14 cellular contexts compared by ENCODE assay signal in the genomic region with DNA sequence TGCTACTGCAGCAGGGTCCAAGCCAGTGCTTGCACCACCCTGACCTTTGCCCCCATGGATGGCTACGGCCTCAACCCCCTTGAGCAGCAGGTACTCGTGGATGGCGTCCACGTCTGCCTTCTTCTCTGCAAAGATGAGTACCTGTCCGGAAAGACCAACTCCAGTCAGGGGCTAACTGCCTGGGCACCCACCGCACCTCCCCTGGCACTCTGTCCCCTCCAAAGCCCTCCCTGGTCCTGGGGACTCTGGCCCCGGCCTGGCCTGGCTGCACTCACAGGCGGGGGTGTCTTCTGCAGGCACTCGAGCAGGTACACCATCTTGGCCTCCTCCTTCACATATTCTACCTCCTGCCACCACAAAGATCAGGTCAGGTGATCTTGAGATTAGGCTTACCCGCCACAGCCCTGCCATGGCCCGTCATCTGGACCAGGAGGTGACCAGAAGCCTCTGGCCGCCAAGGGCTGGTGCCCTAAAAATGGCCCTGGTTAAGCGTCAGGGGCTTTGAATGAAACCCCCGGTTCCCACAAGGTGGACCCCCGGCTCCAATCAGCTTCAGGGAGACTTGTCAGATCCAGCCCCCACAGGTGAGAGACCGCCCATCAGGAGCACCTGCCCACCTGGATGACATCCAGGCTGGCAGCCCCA. TPM values are rescaled to one million over a fixed set of nuclear protein-coding genes. Genes with fewer than 3 reads are reported as not detected.
DNase-seq lines count a peak whose midpoint lies in the region; ATAC-seq, FAIRE-seq and TF ChIP-seq lines count a peak whose summit lies in the region.
"Had no signal": no experiment of that assay in that cellular context is flagged by ENCODE, and none has a peak within 500 bp of the region (broad histone marks: within the 10 kb centered on the region; RNA-seq: fewer than 3 reads in every experiment).

No MANE protein-coding gene starts in this region.

- H2BK20ac ChIP-seq in H1 (ENCODE audit: low read length): no peak overlapping the region

- H3K79me2 ChIP-seq in H1 (ENCODE audit: control insufficient read depth in 1 of 2, insufficient read depth in 2 of 2, low read length in 2 of 2): peaks cover 0 to 9% of the 10 kb centered on the region in 2 experiments; a peak in 1 of 4 replicates
- H3K79me2 ChIP-seq in osteoblast (ENCODE audit: insufficient read depth, low read length): peaks cover 24% of the 10 kb centered on the region

- H3K9me3 ChIP-seq in right cardiac atrium (ENCODE audit: control insufficient read depth, low read length) (no peaks in the 10 kb centered on the region), right atrium auricular region (no peaks in the 10 kb centered on the region), H1 (ENCODE audit: insufficient read depth in 2 of 2, low read depth in 1 of 2, low read length in 1 of 2) (no peaks in the 10 kb centered on the region), osteoblast (ENCODE audit: low read depth, low read length) (no peaks in the 10 kb centered on the region)
- H3K9me3 ChIP-seq in CD4-positive, alpha-beta T cell (ENCODE audit: control insufficient read depth, low read length): no peaks in the 10 kb centered on the region

- peak in 2 of 3 donors; percentile 38 to 43 for DNase-seq in right cardiac atrium
- DNase-seq in right atrium auricular region (ENCODE audit: low spot score): no peak
- DNase-seq in CD4-positive, alpha-beta T cell: no peak
- no peak for DNase-seq in H1 (ENCODE audit: low read depth in 1 of 2, low spot score in 2 of 2)
- peak; percentile 58 for DNase-seq in osteoblast (ENCODE audit: insufficient read length, low spot score, missing footprints)
- DNase-seq in foreskin melanocyte: no peak
- no peak for DNase-seq in T-helper 1 cell
- DNase-seq: DMS53, GF-D8 had no signal

- H2BK12ac ChIP-seq in H1 (ENCODE audit: low read depth, low read length): no peak overlapping the region

- H2BK15ac ChIP-seq in H1 (ENCODE audit: low read length): no peak overlapping the region

- no peak overlapping the region for H4K91ac ChIP-seq in H1 (replicated peaks; ENCODE audit: insufficient read length, low read length)

- no peak for TF ChIP-seq POLR2A in H1 (IDR thresholded peaks at IDR 0.05; ENCODE audit: control extremely low read depth in 1 of 2, low read depth in 2 of 2, low read length in 2 of 2)

- TF ChIP-seq EP300 in H1 (IDR thresholded peaks at IDR 0.05; ENCODE audit: borderline replicate concordance in 1 of 2, low read depth in 2 of 2, low read length in 2 of 2): no peak

- POLR2A ChIA-PET in CD4-positive, alpha-beta T cell (lab: Charles Lee): no interaction called here
- POLR2A ChIA-PET in H1 (lab: Charles Lee; ENCODE audit: partially characterized antibody): interaction anchor here (4.7 to 65.5 kb wide), 2 partner anchors 9 to 44 kb away, joined by 46 to 3349 read pairs; a partner anchor contains a TSS

- H2AFZ ChIP-seq in H1 (ENCODE audit: low read length) (no peak overlapping the region), osteoblast (ENCODE audit: low read length) (no peak overlapping the region)

- H4K5ac ChIP-seq in H1 (ENCODE audit: insufficient read length, low read depth, low read length): no peak overlapping the region

- peak overlapping the region; percentile 38 for H3K4me3 Mint-ChIP-seq in CD4-positive, alpha-beta T cell

- H3K14ac ChIP-seq in H1 (ENCODE audit: insufficient read length): no peak overlapping the region

- peaks cover 8% of the 10 kb centered on the region for H3K23me2 ChIP-seq in H1 (ENCODE audit: low read depth, low read length)

- H3K36me3 Mint-ChIP-seq in CD4-positive, alpha-beta T cell (ENCODE audit: low read depth): peaks cover 62% of the 10 kb centered on the region

- no peaks in the 10 kb centered on the region for H3K27me3 ChIP-seq in right cardiac atrium (ENCODE audit: control insufficient read depth, insufficient read depth)
- H3K27me3 ChIP-seq in right atrium auricular region: no peaks in the 10 kb centered on the region
- no peaks in the 10 kb centered on the region for H3K27me3 ChIP-seq in CD4-positive, alpha-beta T cell (ENCODE audit: control insufficient read depth, insufficient read depth, low read length)
- no peaks in the 10 kb centered on the region for H3K27me3 ChIP-seq in H1 (replicated peaks in 1 of 4; ENCODE audit: control insufficient read depth in 3 of 4, extremely low read depth in 1 of 4, insufficient read depth in 3 of 4, low read length in 3 of 4)
- no peaks in the 10 kb centered on the region for H3K27me3 ChIP-seq in osteoblast (ENCODE audit: insufficient read depth, low read length)

- WGBS in right cardiac atrium: 89% methylated on average over 16 of the region's 16 CpGs
- WGBS in H1 (ENCODE audit: extremely low coverage in 1 of 2, insufficient coverage in 1 of 2, insufficient read length in 1 of 2, insufficient replicate concordance in 2 of 2, low coverage in 1 of 2, low lambda C conversion rate in 2 of 2, missing lambda C conversion rate in 1 of 2), 2 experiments: 77% methylated on average over 16 of the region's 16 CpGs; no CpG with 5 or more reads in 1 of the 2 experiments

- H3K27ac Mint-ChIP-seq in CD4-positive, alpha-beta T cell: no peak overlapping the region
- H3K27ac Mint-ChIP-seq: B cell had no signal

- H3K9ac ChIP-seq in H1 (replicated peaks in 1 of 4; ENCODE audit: extremely low read depth in 1 of 4, low read depth in 3 of 4, low read length in 3 of 4): no peak overlapping the region

- peak overlapping the region; percentile 24; the same call in 1 of the 2 replicates for H2BK5ac ChIP-seq in H1 (ENCODE audit: low read depth, low read length)

- H3K18ac ChIP-seq in H1 (ENCODE audit: extremely low read depth, low read length): no peak overlapping the region

- CTCF ChIA-PET in CD4-positive, alpha-beta T cell (lab: Charles Lee): no interaction called here
- CTCF ChIA-PET in H1 (lab: Charles Lee; ENCODE audit: partially characterized antibody): interaction anchor here (1.0 to 20.8 kb wide), 2 partner anchors 11 to 23 kb away, joined by 3 to 306 read pairs; no protein-coding TSS in a partner anchor

- peaks cover 0 to 19% of the 10 kb centered on the region in 2 experiments for H4K20me1 ChIP-seq in H1 (replicated peaks in 1 of 2; ENCODE audit: control insufficient read depth in 1 of 2, insufficient read depth in 2 of 2, low read length in 2 of 2)
- peaks cover 16% of the 10 kb centered on the region for H4K20me1 ChIP-seq in osteoblast (ENCODE audit: insufficient read depth, low read length)

- TF ChIP-seq RAD21 in H1 (IDR thresholded peaks at IDR 0.05 in 1 of 2, conservative IDR thresholded peaks at IDR 0.05 in 1 of 2; ENCODE audit: low read depth in 2 of 2, low read length in 2 of 2): no peak

- H3K56ac ChIP-seq in H1 (replicated peaks; ENCODE audit: insufficient read length, low read depth, low read length): no peak overlapping the region

- no peak overlapping the region for H3K23ac ChIP-seq in H1 (ENCODE audit: insufficient read length)

- H3K4me3 ChIP-seq in right cardiac atrium (ENCODE audit: low read length) (no peak overlapping the region), right atrium auricular region (no peak overlapping the region), H1 (ENCODE audit: extremely low read depth in 1 of 4, insufficient read depth in 2 of 4, low read depth in 3 of 4, low read length in 4 of 4) (no peak overlapping the region), osteoblast (ENCODE audit: insufficient read depth, low read length) (no peak overlapping the region)

- no peaks in the 10 kb centered on the region for H3K9me3 Mint-ChIP-seq in CD4-positive, alpha-beta T cell

- no peak for FAIRE-seq in H1 (lab: Jason Lieb, UNC)
- FAIRE-seq: A204.1, HepG2 had no signal

- H3K36me3 ChIP-seq in right atrium auricular region (peaks cover 52% of the 10 kb centered on the region), H1 (ENCODE audit: control insufficient read depth in 2 of 4, insufficient read depth in 4 of 4, low read length in 3 of 4) (peaks cover 27 to 50% (median 48%) of the 10 kb centered on the region in 4 experiments), osteoblast (ENCODE audit: insufficient read depth, low read length) (peaks cover 45% of the 10 kb centered on the region)

- H3K79me1 ChIP-seq in H1 (ENCODE audit: low read depth, low read length): peaks cover 5% of the 10 kb centered on the region; the same call in 1 of the 2 replicates

- intact Hi-C loops in right cardiac atrium (cut with DNase I): no loop called here
- intact Hi-C loops in CD4-positive, alpha-beta T cell (cut with DNase I, micrococcal nuclease): no loop called here

- no peaks in the 10 kb centered on the region for H3K27me3 Mint-ChIP-seq in CD4-positive, alpha-beta T cell
- H3K27me3 Mint-ChIP-seq: B cell had no signal

- no peak for TF ChIP-seq CTCF in right atrium auricular region (IDR thresholded peaks at IDR 0.05)
- no peak for TF ChIP-seq CTCF in CD4-positive, alpha-beta T cell (IDR thresholded peaks at IDR 0.05)
- TF ChIP-seq CTCF in H1 (IDR thresholded peaks at IDR 0.05; ENCODE audit: control extremely low read depth in 1 of 3, insufficient read depth in 1 of 3, low read depth in 1 of 3, low read length in 3 of 3): no peak
- TF ChIP-seq CTCF in osteoblast (IDR thresholded peaks at IDR 0.05; ENCODE audit: extremely low read depth, low read depth, low read length): no peak

- peaks cover 3% of the 10 kb centered on the region for H3K4me1 ChIP-seq in right cardiac atrium (ENCODE audit: control insufficient read depth, insufficient read depth, low read length)
- H3K4me1 ChIP-seq in right atrium auricular region: peaks cover 0 to 27% of the 10 kb centered on the region in 2 donors
- peaks cover 4 to 18% (median 12%) of the 10 kb centered on the region in 4 experiments; a peak in 6 of 7 replicates for H3K4me1 ChIP-seq in H1 (replicated peaks in 1 of 4; ENCODE audit: control insufficient read depth in 3 of 4, insufficient read depth in 4 of 4, low read length in 3 of 4)
- peaks cover 8% of the 10 kb centered on the region for H3K4me1 ChIP-seq in osteoblast (ENCODE audit: insufficient read depth, low read length)

- no peak overlapping the region for H2BK120ac ChIP-seq in H1 (replicated peaks; ENCODE audit: low read depth, low read length)

- H2AK5ac ChIP-seq in H1 (ENCODE audit: low read depth, low read length): no peak overlapping the region

- H3K4ac ChIP-seq in H1 (replicated peaks; ENCODE audit: insufficient read length, low read depth, low read length): no peak overlapping the region

- H3K27ac ChIP-seq in right cardiac atrium (ENCODE audit: low read length) (no peak overlapping the region), right atrium auricular region (no peak overlapping the region), H1 (ENCODE audit: low read depth, low read length) (no peak overlapping the region), osteoblast (ENCODE audit: low read depth, low read length) (no peak overlapping the region)
- H3K27ac ChIP-seq in CD4-positive, alpha-beta T cell (ENCODE audit: low read depth, low read length): no peak overlapping the region

- H3K4me2 ChIP-seq in H1 (ENCODE audit: insufficient read depth in 1 of 2, low read depth in 2 of 2, low read length in 2 of 2) (no peak overlapping the region), osteoblast (ENCODE audit: insufficient read depth, low read length) (no peak overlapping the region)

- peaks cover 20% of the 10 kb centered on the region for H3K4me1 Mint-ChIP-seq in CD4-positive, alpha-beta T cell (ENCODE audit: low read depth)

- no peak for ATAC-seq in right cardiac atrium
- no peak for ATAC-seq in CD4-positive, alpha-beta T cell (ENCODE audit: poor library complexity)
- ATAC-seq in HG02973 (IDR thresholded peaks at IDR 0.05; ENCODE audit: unreplicated experiment): no peak
- ATAC-seq: HCT116, HepG2 had no signal

- H4K8ac ChIP-seq in H1 (ENCODE audit: extremely low read depth, insufficient read depth, low read length): no peak overlapping the region

RNA-seq across cellular contexts. Expression of a gene that starts 3.2 kb away (rescaled TPM):
- 1 to 10 TPM; 3.1 to 4.5 (median 3.9) TPM for total RNA-seq in right cardiac atrium
- 1.4 TPM for polyA plus RNA-seq in right cardiac atrium
- total RNA-seq in right atrium auricular region: 1 to 10 TPM; 1.6 to 2.6 TPM
- 1 to 10 TPM; 1.3 to 1.4 TPM for total RNA-seq in CD4-positive, alpha-beta T cell
- total RNA-seq in H1 (2021; fragmentation: NEBNext Ultra II Directional; extraction: Animal tissue kit (Norgen Biotek cat#: 25700)): 6.4 and 8.6 TPM in 2 replicates
- polyA plus RNA-seq in H1 (2011; rRNA removed): 4.2 and 6.3 TPM in 2 replicates
- polyA plus RNA-seq in H1 (2011; cell fraction: cytosol; rRNA removed): 4.7 TPM
- 28.3 TPM for polyA plus RNA-seq in H1 (2011; cell fraction: nucleus; rRNA removed)
- 5.7 to 10.5 TPM (median 6.6 TPM) in 4 replicates for polyA plus RNA-seq in H1 (2012, experiment 1 of 2)
- 3.0 TPM for polyA plus RNA-seq in H1 (2012, experiment 2 of 2)
- 5.7 TPM for polyA plus RNA-seq in H1 (2013, experiment 1 of 2)
- 5.5 TPM for polyA plus RNA-seq in H1 (2013, experiment 2 of 2)
- 1.3 and 3.3 TPM in 2 replicates for polyA minus RNA-seq in H1 (2011; rRNA and poly(A)+ RNA removed)
- polyA minus RNA-seq in H1 (2011; cell fraction: cytosol; rRNA and poly(A)+ RNA removed): 0.73 TPM
- polyA minus RNA-seq in H1 (2011; cell fraction: nucleus; rRNA and poly(A)+ RNA removed): 7.3 TPM
- 1.1 and 1.5 TPM in 2 replicates for total RNA-seq in osteoblast

RNA-seq across cellular contexts. Expression of a gene that starts 3.9 kb away (rescaled TPM):
- total RNA-seq in right cardiac atrium (10 to 100 TPM; 36.0 to 43.5 (median 40.3) TPM), right atrium auricular region (10 to 100 TPM; 40.9 to 45.5 TPM), osteoblast (49.5 and 68.4 TPM in 2 replicates)
- polyA plus RNA-seq in right cardiac atrium (30.5 TPM), H1 (2011; rRNA removed) (135 and 187 TPM in 2 replicates)
- total RNA-seq in CD4-positive, alpha-beta T cell: 10 to 100 TPM; 49.6 to 49.7 TPM
- 101 and 102 TPM in 2 replicates for total RNA-seq in H1 (2021; fragmentation: NEBNext Ultra II Directional; extraction: Animal tissue kit (Norgen Biotek cat#: 25700))
- 198 TPM for polyA plus RNA-seq in H1 (2011; cell fraction: cytosol; rRNA removed)
- 361 TPM for polyA plus RNA-seq in H1 (2011; cell fraction: nucleus; rRNA removed)
- 72.1 to 148 TPM (median 142 TPM) in 4 replicates for polyA plus RNA-seq in H1 (2012, experiment 1 of 2)
- 81.7 TPM for polyA plus RNA-seq in H1 (2012, experiment 2 of 2)
- polyA plus RNA-seq in H1 (2013, experiment 1 of 2): 72.4 TPM
- polyA plus RNA-seq in H1 (2013, experiment 2 of 2): 70.9 TPM
- 105 and 106 TPM in 2 replicates for polyA minus RNA-seq in H1 (2011; rRNA and poly(A)+ RNA removed)
- 142 TPM for polyA minus RNA-seq in H1 (2011; cell fraction: cytosol; rRNA and poly(A)+ RNA removed)
- polyA minus RNA-seq in H1 (2011; cell fraction: nucleus; rRNA and poly(A)+ RNA removed): 80.9 TPM

RNA-seq across cellular contexts. Expression of a gene that starts 15.5 kb away (rescaled TPM):
- total RNA-seq in right cardiac atrium (10 to 100 TPM; 35.0 to 71.5 (median 47.0) TPM), right atrium auricular region (10 to 100 TPM; 45.8 to 56.0 TPM), osteoblast (157 and 159 TPM in 2 replicates)
- polyA plus RNA-seq in right cardiac atrium (61.9 TPM), H1 (2011; rRNA removed) (67.3 and 118 TPM in 2 replicates)
- total RNA-seq in CD4-positive, alpha-beta T cell: 1 to 10 TPM; 5.2 to 6.0 TPM
- 86.7 and 94.2 TPM in 2 replicates for total RNA-seq in H1 (2021; fragmentation: NEBNext Ultra II Directional; extraction: Animal tissue kit (Norgen Biotek cat#: 25700))
- 69.8 TPM for polyA plus RNA-seq in H1 (2011; cell fraction: cytosol; rRNA removed)
- polyA plus RNA-seq in H1 (2011; cell fraction: nucleus; rRNA removed): 396 TPM
- 66.9 to 114 TPM (median 104 TPM) in 4 replicates for polyA plus RNA-seq in H1 (2012, experiment 1 of 2)
- 72.7 TPM for polyA plus RNA-seq in H1 (2012, experiment 2 of 2)
- 55.8 TPM for polyA plus RNA-seq in H1 (2013, experiment 1 of 2)
- polyA plus RNA-seq in H1 (2013, experiment 2 of 2): 54.4 TPM
- 22.3 and 28.0 TPM in 2 replicates for polyA minus RNA-seq in H1 (2011; rRNA and poly(A)+ RNA removed)
- polyA minus RNA-seq in H1 (2011; cell fraction: cytosol; rRNA and poly(A)+ RNA removed): 53.7 TPM
- 149 TPM for polyA minus RNA-seq in H1 (2011; cell fraction: nucleus; rRNA and poly(A)+ RNA removed)

RNA-seq across cellular contexts. Expression of a gene that starts 39.4 kb away (rescaled TPM):
- total RNA-seq in right cardiac atrium: 10 to 100 TPM; 15.3 to 44.8 (median 25.3) TPM
- polyA plus RNA-seq in right cardiac atrium: 17.7 TPM
- 10 to 100 TPM; 25.0 to 47.2 TPM for total RNA-seq in right atrium auricular region
- total RNA-seq in CD4-positive, alpha-beta T cell: 1 to 10 TPM; 1.8 to 2.5 TPM
- total RNA-seq in H1 (2021; fragmentation: NEBNext Ultra II Directional; extraction: Animal tissue kit (Norgen Biotek cat#: 25700)): 325 and 333 TPM in 2 replicates
- polyA plus RNA-seq in H1 (2011; rRNA removed): 168 and 250 TPM in 2 replicates
- polyA plus RNA-seq in H1 (2011; cell fraction: cytosol; rRNA removed): 212 TPM
- 1,074 TPM for polyA plus RNA-seq in H1 (2011; cell fraction: nucleus; rRNA removed)
- polyA plus RNA-seq in H1 (2012, experiment 1 of 2): 188 to 314 TPM (median 284 TPM) in 4 replicates
- polyA plus RNA-seq in H1 (2012, experiment 2 of 2): 241 TPM
- polyA plus RNA-seq in H1 (2013, experiment 1 of 2): 332 TPM
- polyA plus RNA-seq in H1 (2013, experiment 2 of 2): 350 TPM
- 120 and 154 TPM in 2 replicates for polyA minus RNA-seq in H1 (2011; rRNA and poly(A)+ RNA removed)
- polyA minus RNA-seq in H1 (2011; cell fraction: cytosol; rRNA and poly(A)+ RNA removed): 133 TPM
- polyA minus RNA-seq in H1 (2011; cell fraction: nucleus; rRNA and poly(A)+ RNA removed): 288 TPM
- 121 and 139 TPM in 2 replicates for total RNA-seq in osteoblast

RNA-seq across cellular contexts. Expression of a gene that starts 41.5 kb away (rescaled TPM):
- 10 to 100 TPM; 24.9 to 34.2 (median 27.7) TPM for total RNA-seq in right cardiac atrium
- 41.8 TPM for polyA plus RNA-seq in right cardiac atrium
- total RNA-seq in right atrium auricular region: 10 to 100 TPM in 1 of 2 donors, 1 to 10 TPM in 1; 9.8 to 20.7 TPM
- 100 to 1,000 TPM; 150 to 155 TPM for total RNA-seq in CD4-positive, alpha-beta T cell
- total RNA-seq in H1 (2021; fragmentation: NEBNext Ultra II Directional; extraction: Animal tissue kit (Norgen Biotek cat#: 25700)): 69.8 and 75.2 TPM in 2 replicates
- 49.9 and 91.8 TPM in 2 replicates for polyA plus RNA-seq in H1 (2011; rRNA removed)
- 70.5 TPM for polyA plus RNA-seq in H1 (2011; cell fraction: cytosol; rRNA removed)
- polyA plus RNA-seq in H1 (2011; cell fraction: nucleus; rRNA removed): 384 TPM
- 57.7 to 86.6 TPM (median 81.0 TPM) in 4 replicates for polyA plus RNA-seq in H1 (2012, experiment 1 of 2)
- 67.9 TPM for polyA plus RNA-seq in H1 (2012, experiment 2 of 2)
- polyA plus RNA-seq in H1 (2013, experiment 1 of 2): 59.7 TPM
- polyA plus RNA-seq in H1 (2013, experiment 2 of 2): 54.0 TPM
- polyA minus RNA-seq in H1 (2011; rRNA and poly(A)+ RNA removed): 23.4 and 37.6 TPM in 2 replicates
- 34.4 TPM for polyA minus RNA-seq in H1 (2011; cell fraction: cytosol; rRNA and poly(A)+ RNA removed)
- polyA minus RNA-seq in H1 (2011; cell fraction: nucleus; rRNA and poly(A)+ RNA removed): 53.4 TPM
- total RNA-seq in osteoblast: 29.2 and 32.6 TPM in 2 replicates

Comparison
In these comparisons a context has a peak if more than half of its experiments do, and no peak if none do; other contexts are left out.
1. DNase-seq: peak in right cardiac atrium (2 of 3) and osteoblast (single experiment); none in right atrium auricular region (single experiment), CD4-positive, alpha-beta T cell (0 of 10), H1 (0 of 2), foreskin melanocyte (single experiment) and T-helper 1 cell (0 of 5).
2. RNA of a gene that starts 15.5 kb away (total RNA-seq): 157 to 159 TPM in osteoblast, 86.7 to 94.2 TPM in H1, 45.8 to 56.0 TPM in right atrium auricular region and 35.0 to 71.5 TPM in right cardiac atrium; 5.2 to 6.0 TPM in CD4-positive, alpha-beta T cell; every median in the first group is over 4 times any median in the second.